Comparison of ENCODE assay signal across 10 cellular contexts in genomic region chr2:85383151-85383550, GRCh38. TPM values are rescaled to one million over a fixed set of nuclear protein-coding genes. Genes with fewer than 3 reads are reported as not detected.
DNase-seq lines count a peak whose midpoint lies in the region; TF ChIP-seq lines count a peak whose summit lies in the region.
"Not testable (repeated sequence)": the region's sequence is repeated elsewhere in the genome, so short reads cannot be mapped to it uniquely, and the experiment has no call there.
"Had no signal": no experiment of that assay in that cellular context is flagged by ENCODE, and none has a peak within 500 bp of the region (broad histone marks: within the 10 kb centered on the region; RNA-seq: fewer than 3 reads in every experiment).

No MANE protein-coding gene starts in this region.

- H2BK120ac ChIP-seq in trophoblast cell (ENCODE audit: insufficient read depth, low read length, poor library complexity) = not testable (repeated sequence)

- not testable (repeated sequence) for H2BK12ac ChIP-seq in trophoblast cell (ENCODE audit: low read length)

- not testable (repeated sequence) for H3K9me3 ChIP-seq in PC-9 (ENCODE audit: insufficient read depth, low read depth); adipocyte (ENCODE audit: control insufficient read depth, low read length); trophoblast cell (ENCODE audit: insufficient read depth, low read depth, low read length); subcutaneous abdominal adipose tissue (ENCODE audit: control insufficient read depth in 5 of 5, low read length in 5 of 5)

- not testable (repeated sequence) for H3F3A ChIP-seq in PC-9 (ENCODE audit: insufficient read depth, low read depth)

- H3K14ac ChIP-seq in trophoblast cell (ENCODE audit: low read length) = not testable (repeated sequence)

- not testable (repeated sequence) for H3K36me3 ChIP-seq in PC-9 (ENCODE audit: low read depth)
- H3K36me3 ChIP-seq in adipocyte (ENCODE audit: control insufficient read depth, insufficient read depth, low read length, severe bottlenecking) (peaks cover 65% of the 10 kb centered on the region), trophoblast cell (ENCODE audit: control insufficient read depth in 1 of 2, insufficient read depth in 2 of 2, low read length in 2 of 2) (peaks cover 5 to 17% of the 10 kb centered on the region in 2 experiments), subcutaneous abdominal adipose tissue (ENCODE audit: control insufficient read depth in 5 of 5, insufficient read depth in 5 of 5, low read length in 5 of 5) (peaks cover 17 to 55% (median 31%) of the 10 kb centered on the region in 5 donors)

- not testable (repeated sequence) for H3K18ac ChIP-seq in trophoblast cell (ENCODE audit: low read length)

- not testable (repeated sequence) for H3K79me1 ChIP-seq in trophoblast cell (ENCODE audit: low read length)

- H3K4me2 ChIP-seq in PC-9 = peak overlapping the region; percentile 16; the same call in 1 of the 2 replicates
- H3K4me2 ChIP-seq in trophoblast cell (ENCODE audit: low read length) = not testable (repeated sequence)

- not testable (repeated sequence) for H3K9me2 ChIP-seq in PC-9 (ENCODE audit: insufficient read depth)

- not testable (repeated sequence) for H3K27me3 ChIP-seq in PC-9 (ENCODE audit: insufficient read depth, low read depth); adipocyte (replicated peaks; ENCODE audit: control insufficient read depth, insufficient read depth, low read length); trophoblast cell (ENCODE audit: insufficient read depth, low read length); subcutaneous abdominal adipose tissue (ENCODE audit: control insufficient read depth in 5 of 5, insufficient read depth in 4 of 5, low read length in 5 of 5)

- CTCF ChIA-PET in PC-9 (lab: Charles Lee) = not testable (repeated sequence)

- not testable (repeated sequence) for H4K91ac ChIP-seq in trophoblast cell (ENCODE audit: low read depth, low read length)

- peaks cover 12% of the 10 kb centered on the region for H3K4me1 ChIP-seq in PC-9 (replicated peaks; ENCODE audit: insufficient read depth)
- peaks cover 17% of the 10 kb centered on the region for H3K4me1 ChIP-seq in adipocyte (ENCODE audit: control insufficient read depth, insufficient read depth, low read length)
- not testable (repeated sequence) for H3K4me1 ChIP-seq in trophoblast cell (ENCODE audit: control insufficient read depth in 1 of 2, insufficient read depth in 2 of 2, low read length in 2 of 2)
- peaks cover 0 to 53% (median 26%) of the 10 kb centered on the region in 5 donors for H3K4me1 ChIP-seq in subcutaneous abdominal adipose tissue (ENCODE audit: control insufficient read depth in 5 of 5, insufficient read depth in 5 of 5, low read length in 5 of 5)

- DNase-seq in ELR (ENCODE audit: low read depth) = peak; percentile 31
- peak in 1 of 2 experiments; percentile 50 for DNase-seq in PC-9
- peak; percentile 60 for DNase-seq in adipocyte (ENCODE audit: low read depth)
- DNase-seq in fibroblast of gingiva (ENCODE audit: low read depth) = peak; percentile 73
- peak; percentile 70 for DNase-seq in left kidney (ENCODE audit: low read depth, low spot score)
- peak in 1 of 2 donors; percentile 28 for DNase-seq in trophoblast cell

- no CpG with 5 or more reads among the region's 5 CpGs for WGBS in trophoblast cell (ENCODE audit: extremely low coverage, insufficient coverage, insufficient read length)

- H4K8ac ChIP-seq in trophoblast cell (ENCODE audit: low read depth, low read length) = not testable (repeated sequence)

- H4K12ac ChIP-seq in trophoblast cell (ENCODE audit: low read depth, low read length) = peak overlapping the region; percentile 18

- intact Hi-C loops in PC-9 (cut with micrococcal nuclease; ENCODE audit: unreplicated experiment) = not testable (repeated sequence)

- POLR2A ChIA-PET in PC-9 (lab: Charles Lee; ENCODE audit: unreplicated experiment) = interaction anchor here (0.6 kb wide), 3 partner anchors 28 to 32 kb away, joined by 3 to 31 read pairs (median 5); partner anchors contain the start of gene ELMOD3

- not testable (repeated sequence) for H2AFZ ChIP-seq in PC-9; trophoblast cell (ENCODE audit: insufficient read depth, low read length, poor library complexity)

- H2BK5ac ChIP-seq in trophoblast cell (ENCODE audit: low read depth, low read length, poor library complexity) = not testable (repeated sequence)

- not testable (repeated sequence) for H3K79me2 ChIP-seq in PC-9 (ENCODE audit: low read depth); trophoblast cell (ENCODE audit: control insufficient read depth, insufficient read depth, low read length, poor library complexity)

- not testable (repeated sequence) for H3K4me3 ChIP-seq in PC-9; adipocyte (ENCODE audit: low read length); trophoblast cell (ENCODE audit: low read depth, low read length); subcutaneous abdominal adipose tissue (ENCODE audit: low read depth in 1 of 5, low read length in 5 of 5)

- H3K23ac ChIP-seq in trophoblast cell (ENCODE audit: low read length) = not testable (repeated sequence)

- TF ChIP-seq CTCF in PC-9 (conservative IDR thresholded peaks at IDR 0.05) = not testable (repeated sequence)

- not testable (repeated sequence) for H2AK5ac ChIP-seq in trophoblast cell (ENCODE audit: low read length)

- H3K9ac ChIP-seq in adipocyte (ENCODE audit: low read length) = peak overlapping the region; percentile 72
- not testable (repeated sequence) for H3K9ac ChIP-seq in trophoblast cell (ENCODE audit: low read length); subcutaneous abdominal adipose tissue (ENCODE audit: low read length in 5 of 5)

- H3K27ac ChIP-seq in PC-9 = peak overlapping the region; percentile 46
- not testable (repeated sequence) for H3K27ac ChIP-seq in trophoblast cell (ENCODE audit: low read depth, low read length)
- peak overlapping the region; percentile 87 for H3K27ac ChIP-seq in subcutaneous abdominal adipose tissue (ENCODE audit: low read depth, low read length)

- not testable (repeated sequence) for H4K20me1 ChIP-seq in PC-9 (ENCODE audit: insufficient read depth)

- not testable (repeated sequence) for BruUV-seq in PC-9 (replicated peaks; lab: Mats Ljungman, UMichigan)

- not testable (repeated sequence) for H3K4ac ChIP-seq in trophoblast cell (ENCODE audit: low read depth, low read length)

RNA-seq across cellular contexts. Expression of gene CAPG, which starts 27.0 kb away (rescaled TPM):
- 417 and 428 TPM in 2 replicates for total RNA-seq in PC-9 (2021)
- 242 and 243 TPM in 2 replicates for polyA plus RNA-seq in trophoblast cell (2013)

RNA-seq across cellular contexts. Expression of gene ELMOD3, which starts 28.6 kb away (rescaled TPM):
- total RNA-seq in PC-9 (2021) = 16.4 and 18.1 TPM in 2 replicates
- 8.5 and 9.9 TPM in 2 replicates for polyA plus RNA-seq in trophoblast cell (2013)

RNA-seq across cellular contexts. Expression of gene RETSAT, which starts 28.8 kb away (rescaled TPM):
- total RNA-seq in PC-9 (2021) = 52.1 and 57.8 TPM in 2 replicates
- 19.1 and 20.6 TPM in 2 replicates for polyA plus RNA-seq in trophoblast cell (2013)

RNA-seq across cellular contexts. Expression of gene SH2D6, which starts 35.4 kb away (rescaled TPM):
- total RNA-seq in PC-9 (2021) = 2.3 TPM in 2 replicates
- polyA plus RNA-seq in trophoblast cell (2013) = 0.14 and 0.17 TPM in 2 replicates
- total RNA-seq: H7, Right ventricle myocardium inferior had no signal
- polyA plus RNA-seq: CD4-positive, CD25-positive, alpha-beta regulatory T cell had no signal

RNA-seq across cellular contexts. Expression of gene TGOLN2, which starts 55.4 kb away (rescaled TPM):
- 86.1 and 87.2 TPM in 2 replicates for total RNA-seq in PC-9 (2021)
- polyA plus RNA-seq in trophoblast cell (2013) = 45.9 and 46.2 TPM in 2 replicates
